Comparison of ENCODE assay signal across 9 cellular contexts in genomic region chr4:46329118-46329976, GRCh38.
A peak's percentile ranks its signal among the peaks of the same experiment; 100 is the strongest.
DNase-seq lines count a peak whose midpoint lies in the region; ATAC-seq lines count a peak whose summit lies in the region.
"Had no signal": no experiment of that assay in that cellular context is flagged by ENCODE, and none has a peak within 500 bp of the region (broad histone marks: within the 10 kb centered on the region; RNA-seq: fewer than 3 reads in every experiment).

No MANE protein-coding gene starts in this region.

- no peaks in the 10 kb centered on the region for H3K27me3 ChIP-seq in effector memory CD4-positive, alpha-beta T cell (replicated peaks; ENCODE audit: control insufficient read depth, insufficient read depth, low read length, poor library complexity, severe bottlenecking)

- H3K4me1 ChIP-seq in effector memory CD4-positive, alpha-beta T cell (ENCODE audit: control insufficient read depth, insufficient read depth, low read length, poor library complexity, severe bottlenecking), result no peaks in the 10 kb centered on the region
- H3K4me1 ChIP-seq: parathyroid adenoma had no signal

- H3K4me3 ChIP-seq in effector memory CD4-positive, alpha-beta T cell (ENCODE audit: insufficient read depth, low read depth, low read length, poor library complexity, severe bottlenecking), result no peak overlapping the region

- no peaks in the 10 kb centered on the region for H3K9me3 ChIP-seq in effector memory CD4-positive, alpha-beta T cell (ENCODE audit: control insufficient read depth, low read length)

- H3K36me3 ChIP-seq in effector memory CD4-positive, alpha-beta T cell (ENCODE audit: control insufficient read depth, insufficient read depth, low read length), result no peaks in the 10 kb centered on the region

- no peak for ATAC-seq in HG03571 (IDR thresholded peaks at IDR 0.05; ENCODE audit: unreplicated experiment)

- DNase-seq in NCI-H2196 (lab: John Stamatoyannopoulos, UW; ENCODE audit: unreplicated experiment), result peak; percentile 14
- DNase-seq in NCI-H2196 treated with DMSO at 0.1 percent for 48 hours (lab: John Stamatoyannopoulos, UW; ENCODE audit: unreplicated experiment), result no peak
- DNase-seq in LoVo (ENCODE audit: low spot score), result peak; percentile 6
- peak; percentile 6 for DNase-seq in UCSD-AML1 (lab: John Stamatoyannopoulos, UW; ENCODE audit: unreplicated experiment)
- DNase-seq in kidney tubule cell (ENCODE audit: low spot score), result peak; percentile 62
- no peak for DNase-seq in effector memory CD4-positive, alpha-beta T cell
- no peak for DNase-seq in activated gamma-delta T cell treated with Interleukin-2 at 50 U/mL for 16 hours

- no peak overlapping the region for H3K27ac ChIP-seq in effector memory CD4-positive, alpha-beta T cell (ENCODE audit: insufficient read depth, low read length, poor library complexity, severe bottlenecking)
- H3K27ac ChIP-seq: parathyroid adenoma had no signal

Comparison
In these comparisons a context has a peak if more than half of its experiments do, and no peak if none do; other contexts are left out.
1. DNase-seq: peak in NCI-H2196 (single experiment), LoVo (single experiment), UCSD-AML1 (single experiment) and kidney tubule cell (single experiment); none in NCI-H2196 treated with DMSO at 0.1 percent for 48 hours (single experiment), effector memory CD4-positive, alpha-beta T cell (0 of 3) and activated gamma-delta T cell treated with Interleukin-2 at 50 U/mL for 16 hours (single experiment).